ENCODE assay signal across 14 cellular contexts in genomic region chrX:133650262-133650661, GRCh38.
DNase-seq lines count a peak whose midpoint lies in the region; ATAC-seq, FAIRE-seq and TF ChIP-seq lines count a peak whose summit lies in the region.
"Had no signal": no experiment of that assay in that cellular context is flagged by ENCODE, and none has a peak within 500 bp of the region (broad histone marks: within the 10 kb centered on the region; RNA-seq: fewer than 3 reads in every experiment).

No MANE protein-coding gene starts in this region.

- H3K23me2 ChIP-seq in H9 (ENCODE audit: insufficient read length, low read depth, low read length, poor library complexity, severe bottlenecking) = no peaks in the 10 kb centered on the region
- H3K23me2 ChIP-seq in H1 (ENCODE audit: low read depth, low read length) = no peaks in the 10 kb centered on the region

- H2AFZ ChIP-seq in H9 (ENCODE audit: low read length) (no peak overlapping the region), H1 (ENCODE audit: low read length) (no peak overlapping the region), neural progenitor cell (replicated peaks) (no peak overlapping the region), mesenchymal stem cell (ENCODE audit: low read depth, low read length) (no peak overlapping the region)

- no peak overlapping the region for H3K4ac ChIP-seq in H9 (ENCODE audit: low read depth, low read length)
- H3K4ac ChIP-seq in H1 (replicated peaks; ENCODE audit: insufficient read length, low read depth, low read length) = no peak overlapping the region
- no peak overlapping the region for H3K4ac ChIP-seq in mesenchymal stem cell (ENCODE audit: low read depth in 1 of 2, low read length in 2 of 2)

- H4K5ac ChIP-seq in H9 (ENCODE audit: insufficient read length, low read depth, low read length) = no peak overlapping the region
- no peak overlapping the region for H4K5ac ChIP-seq in H1 (ENCODE audit: insufficient read length, low read depth, low read length)

- H3K36me3 ChIP-seq in HUES64 (ENCODE audit: insufficient read depth, low read length) (no peaks in the 10 kb centered on the region), H1 (ENCODE audit: control insufficient read depth in 2 of 4, insufficient read depth in 4 of 4, low read length in 3 of 4) (no peaks in the 10 kb centered on the region), neural progenitor cell (no peaks in the 10 kb centered on the region), mesenchymal stem cell (ENCODE audit: control insufficient read depth in 1 of 2, insufficient read depth in 2 of 2, low read depth in 1 of 2, low read length in 2 of 2) (no peaks in the 10 kb centered on the region)
- H3K36me3 ChIP-seq: BLaER1 treated with 17β-estradiol and CSF1 and Interleukin-3, amounts not matched to agents 10 nM and 100 nM had no signal

- peaks cover 11% of the 10 kb centered on the region for H3F3A ChIP-seq in neural progenitor cell (ENCODE audit: low read depth)

- H2AK5ac ChIP-seq in H9 (ENCODE audit: insufficient read length, low read length) (no peak overlapping the region), H1 (ENCODE audit: low read depth, low read length) (no peak overlapping the region), mesenchymal stem cell (ENCODE audit: low read length, severe bottlenecking) (no peak overlapping the region)

- CTCF ChIA-PET in H1 (lab: Charles Lee; ENCODE audit: partially characterized antibody) = interaction anchor here (1.2 to 1.6 kb wide), 2 partner anchors 20 to 645 kb away, joined by 3 to 6 read pairs; no protein-coding TSS in a partner anchor

- no peaks in the 10 kb centered on the region for H3K79me1 ChIP-seq in H9 (ENCODE audit: insufficient read depth, low read depth, low read length, poor library complexity, severe bottlenecking)
- no peaks in the 10 kb centered on the region for H3K79me1 ChIP-seq in H1 (ENCODE audit: low read depth, low read length)
- H3K79me1 ChIP-seq in mesenchymal stem cell (replicated peaks; ENCODE audit: low read length, poor library complexity, severe bottlenecking) = no peaks in the 10 kb centered on the region

- POLR2A ChIA-PET in H1 (lab: Charles Lee; ENCODE audit: partially characterized antibody) = no interaction called here

- H2BK12ac ChIP-seq in H9 (ENCODE audit: insufficient read length, low read depth, low read length) = no peak overlapping the region
- no peak overlapping the region for H2BK12ac ChIP-seq in H1 (ENCODE audit: low read depth, low read length)
- no peak overlapping the region for H2BK12ac ChIP-seq in mesenchymal stem cell (ENCODE audit: low read length in 2 of 2)

- FAIRE-seq in H1 (lab: Jason Lieb, UNC) = no peak

- H4K91ac ChIP-seq in H9 (ENCODE audit: insufficient read length, low read depth, low read length) (no peak overlapping the region), H1 (replicated peaks; ENCODE audit: insufficient read length, low read length) (no peak overlapping the region), mesenchymal stem cell (ENCODE audit: low read length) (no peak overlapping the region)

- H3K4me1 Mint-ChIP-seq in H9 (peaks cover 64 to 70% of the 10 kb centered on the region in 2 experiments), neural progenitor cell (peaks cover 58% of the 10 kb centered on the region)
- H3K4me1 Mint-ChIP-seq: CD4-positive, CD25-positive, alpha-beta regulatory T cell; IgD-negative memory B cell had no signal

- WGBS in H9 (ENCODE audit: extremely low coverage, insufficient read length, low lambda C conversion rate) = no CpG with 5 or more reads among the region's 2 CpGs
- no CpG with 5 or more reads among the region's 2 CpGs for WGBS in HUES64
- 66% methylated on average over 2 of the region's 2 CpGs; no CpG with 5 or more reads in 1 of the 2 experiments for WGBS in H1 (ENCODE audit: extremely low coverage in 1 of 2, insufficient coverage in 1 of 2, insufficient read length in 1 of 2, insufficient replicate concordance in 2 of 2, low coverage in 1 of 2, low lambda C conversion rate in 2 of 2, missing lambda C conversion rate in 1 of 2), 2 experiments
- WGBS in mesenchymal stem cell = no CpG with 5 or more reads among the region's 2 CpGs

- no peak overlapping the region for H3K4me2 ChIP-seq in H9 (ENCODE audit: insufficient read depth, insufficient read length, low read length)
- H3K4me2 ChIP-seq in H1 (ENCODE audit: insufficient read depth in 1 of 2, low read depth in 2 of 2, low read length in 2 of 2) = no peak overlapping the region
- H3K4me2 ChIP-seq in neural progenitor cell = peak overlapping the region; percentile 8
- H3K4me2 ChIP-seq in mesenchymal stem cell (ENCODE audit: low read length, poor library complexity, severe bottlenecking) = no peak overlapping the region
- H3K4me2 ChIP-seq: BLaER1 treated with 17β-estradiol and CSF1 and Interleukin-3, amounts not matched to agents 10 nM and 100 nM had no signal

- no peak for TF ChIP-seq RAD21 in H1 (IDR thresholded peaks at IDR 0.05 in 1 of 2, conservative IDR thresholded peaks at IDR 0.05 in 1 of 2; ENCODE audit: low read depth in 2 of 2, low read length in 2 of 2)

- H3K27ac ChIP-seq in H9 (ENCODE audit: insufficient read length, low read depth, low read length) (peak overlapping the region; percentile 11), HUES64 (ENCODE audit: low read depth, low read length) (peak overlapping the region; percentile 79; the same call in 1 of the 2 replicates), H1 (ENCODE audit: low read depth, low read length) (no peak overlapping the region), neural progenitor cell (no peak overlapping the region), mesenchymal stem cell (ENCODE audit: low read length, poor library complexity, severe bottlenecking) (no peak overlapping the region)
- H3K27ac ChIP-seq: BLaER1 treated with 17β-estradiol and CSF1 and Interleukin-3, amounts not matched to agents 10 nM and 100 nM; HL-60 had no signal

- H2BK20ac ChIP-seq in H9 (ENCODE audit: low read depth, low read length, poor library complexity, severe bottlenecking) = no peak overlapping the region
- 0 out of 2 replicates have a peak overlapping the region, but pooled peaks have one; percentile 48 for H2BK20ac ChIP-seq in H1 (ENCODE audit: low read length)

- H3K36me3 Mint-ChIP-seq in H9 (ENCODE audit: insufficient read depth in 1 of 3, low read depth in 3 of 3) (peaks cover 0 to 4% (median 0%) of the 10 kb centered on the region in 3 experiments; a peak in 1 of 7 replicates), neural progenitor cell (peaks cover 2% of the 10 kb centered on the region)
- H3K36me3 Mint-ChIP-seq: CD4-positive, CD25-positive, alpha-beta regulatory T cell; IgD-negative memory B cell had no signal

- H2BK5ac ChIP-seq in H9 (ENCODE audit: insufficient read length, low read length) (no peak overlapping the region), H1 (ENCODE audit: low read depth, low read length) (no peak overlapping the region; the same call in 1 of the 2 replicates), mesenchymal stem cell (ENCODE audit: low read depth, low read length, poor library complexity, severe bottlenecking) (no peak overlapping the region)

- H4K20me1 ChIP-seq in H9 (ENCODE audit: control insufficient read depth, insufficient read depth, insufficient read length) = no peaks in the 10 kb centered on the region
- H4K20me1 ChIP-seq in H1 (replicated peaks in 1 of 2; ENCODE audit: control insufficient read depth in 1 of 2, insufficient read depth in 2 of 2, low read length in 2 of 2) = no peaks in the 10 kb centered on the region
- peaks cover 45% of the 10 kb centered on the region for H4K20me1 ChIP-seq in neural progenitor cell (ENCODE audit: low read depth)
- H4K20me1 ChIP-seq: BLaER1 treated with 17β-estradiol and CSF1 and Interleukin-3, amounts not matched to agents 10 nM and 100 nM had no signal

- DNase-seq in H9 (no peak), H1 (ENCODE audit: low read depth in 1 of 2, low spot score in 2 of 2) (no peak), neural progenitor cell (ENCODE audit: low spot score) (no peak), middle frontal gyrus (ENCODE audit: extremely low spot score, low spot score) (no peak), mesenchymal stem cell (no peak)
- DNase-seq: ACHN; CD4-positive, CD25-positive, alpha-beta regulatory T cell had no signal

- H3K14ac ChIP-seq in H9 (ENCODE audit: insufficient read depth, low read length) (no peak overlapping the region), H1 (ENCODE audit: insufficient read length) (no peak overlapping the region), mesenchymal stem cell (ENCODE audit: low read length in 2 of 2) (no peak overlapping the region)

- H3K9ac ChIP-seq in H9 (ENCODE audit: extremely low read depth, insufficient read length, low read length) = no peak overlapping the region
- no peak overlapping the region for H3K9ac ChIP-seq in HUES64 (ENCODE audit: low read depth, low read length)
- H3K9ac ChIP-seq in H1 (replicated peaks in 1 of 4; ENCODE audit: extremely low read depth in 1 of 4, low read depth in 3 of 4, low read length in 3 of 4) = no peak overlapping the region
- H3K9ac ChIP-seq in neural progenitor cell = no peak overlapping the region
- no peak overlapping the region for H3K9ac ChIP-seq in mesenchymal stem cell (ENCODE audit: low read length)
- H3K9ac ChIP-seq: BLaER1 treated with 17β-estradiol and CSF1 and Interleukin-3, amounts not matched to agents 10 nM and 100 nM had no signal

- H4K8ac ChIP-seq in H9 (replicated peaks; ENCODE audit: insufficient read length, low read depth, low read length) (no peak overlapping the region), H1 (ENCODE audit: extremely low read depth, insufficient read depth, low read length) (no peak overlapping the region), mesenchymal stem cell (ENCODE audit: low read length) (no peak overlapping the region)

- H3K4me3 ChIP-seq in HUES64 (ENCODE audit: low read length) (no peak overlapping the region), H1 (ENCODE audit: extremely low read depth in 1 of 4, insufficient read depth in 2 of 4, low read depth in 3 of 4, low read length in 4 of 4) (no peak overlapping the region; a peak in 2 of 8 replicates), neural progenitor cell (no peak overlapping the region), mesenchymal stem cell (ENCODE audit: insufficient read depth in 1 of 2, low read depth in 1 of 2, low read length in 2 of 2) (no peak overlapping the region)
- H3K4me3 ChIP-seq: BLaER1 treated with 17β-estradiol and CSF1 and Interleukin-3, amounts not matched to agents 10 nM and 100 nM had no signal

- H3K4me1 ChIP-seq in H9 (ENCODE audit: insufficient read depth, low read length) (peaks cover 14% of the 10 kb centered on the region; the same call in 1 of the 2 replicates), HUES64 (ENCODE audit: insufficient read depth, low read length) (peaks cover 18% of the 10 kb centered on the region), H1 (replicated peaks in 1 of 4; ENCODE audit: control insufficient read depth in 3 of 4, insufficient read depth in 4 of 4, low read length in 3 of 4) (peaks cover 0 to 17% (median 4%) of the 10 kb centered on the region in 4 experiments; a peak in 5 of 7 replicates), neural progenitor cell (peaks cover 3% of the 10 kb centered on the region), mesenchymal stem cell (ENCODE audit: control insufficient read depth, insufficient read depth, low read depth, low read length) (peaks cover under 1% of the 10 kb centered on the region)

- H3K18ac ChIP-seq in H9 (ENCODE audit: insufficient read length, low read depth, low read length) (no peak overlapping the region), H1 (ENCODE audit: extremely low read depth, low read length) (peak overlapping the region; percentile 32; the same call in 1 of the 2 replicates), mesenchymal stem cell (ENCODE audit: low read depth in 1 of 2, low read length in 2 of 2) (no peak overlapping the region)

- H3K27me3 Mint-ChIP-seq in H9 (ENCODE audit: low read depth) (no peaks in the 10 kb centered on the region), neural progenitor cell (ENCODE audit: insufficient read depth, low read depth) (peaks cover 6% of the 10 kb centered on the region)
- H3K27me3 Mint-ChIP-seq: CD4-positive, CD25-positive, alpha-beta regulatory T cell had no signal

- H3K9me3 Mint-ChIP-seq in H9 (no peaks in the 10 kb centered on the region), neural progenitor cell (no peaks in the 10 kb centered on the region)
- H3K9me3 Mint-ChIP-seq: CD4-positive, CD25-positive, alpha-beta regulatory T cell; IgD-negative memory B cell had no signal

- H2BK15ac ChIP-seq in H9 (ENCODE audit: low read depth, low read length) (no peak overlapping the region), H1 (ENCODE audit: low read length) (no peak overlapping the region), mesenchymal stem cell (ENCODE audit: low read depth, poor library complexity, severe bottlenecking) (no peak overlapping the region)

- H3K79me2 ChIP-seq in H9 (ENCODE audit: insufficient read depth, low read length) (no peaks in the 10 kb centered on the region), H1 (ENCODE audit: control insufficient read depth in 1 of 2, insufficient read depth in 2 of 2, low read length in 2 of 2) (no peaks in the 10 kb centered on the region), neural progenitor cell (ENCODE audit: low read depth) (no peaks in the 10 kb centered on the region)

- H3K4me3 Mint-ChIP-seq in H9 = no peak overlapping the region
- no peak overlapping the region for H3K4me3 Mint-ChIP-seq in neural progenitor cell
- H3K4me3 Mint-ChIP-seq: CD4-positive, CD25-positive, alpha-beta regulatory T cell; IgD-negative memory B cell had no signal

- TF ChIP-seq CTCF in H9 (conservative IDR thresholded peaks at IDR 0.05) (no peak), H1 (IDR thresholded peaks at IDR 0.05; ENCODE audit: control extremely low read depth in 1 of 3, insufficient read depth in 1 of 3, low read depth in 1 of 3, low read length in 3 of 3) (no peak), neural progenitor cell (IDR thresholded peaks at IDR 0.05) (no peak)

- TF ChIP-seq POLR2A in H1 (IDR thresholded peaks at IDR 0.05; ENCODE audit: control extremely low read depth in 1 of 2, low read depth in 2 of 2, low read length in 2 of 2) = no peak

- H3T11ph ChIP-seq in H9 (ENCODE audit: low read length) = no peak overlapping the region

- H2BK120ac ChIP-seq in H9 (ENCODE audit: low read depth, low read length, poor library complexity, severe bottlenecking) (no peak overlapping the region), H1 (replicated peaks; ENCODE audit: low read depth, low read length) (no peak overlapping the region), mesenchymal stem cell (ENCODE audit: low read depth, low read length) (no peak overlapping the region)

- H3K9me3 ChIP-seq in H9 (ENCODE audit: control insufficient read depth, low read depth, low read length) = no peaks in the 10 kb centered on the region
- H3K9me3 ChIP-seq in HUES64 (ENCODE audit: insufficient read depth, low read depth, low read length) = no peaks in the 10 kb centered on the region
- H3K9me3 ChIP-seq in H1 (ENCODE audit: insufficient read depth in 2 of 2, low read depth in 1 of 2, low read length in 1 of 2) = no peaks in the 10 kb centered on the region
- no peaks in the 10 kb centered on the region for H3K9me3 ChIP-seq in neural progenitor cell (ENCODE audit: low read depth)
- no peaks in the 10 kb centered on the region for H3K9me3 ChIP-seq in mesenchymal stem cell (ENCODE audit: control insufficient read depth, low read length)
- H3K9me3 ChIP-seq: BLaER1 treated with 17β-estradiol and CSF1 and Interleukin-3, amounts not matched to agents 10 nM and 100 nM had no signal

- H3K27me3 ChIP-seq in H9 (ENCODE audit: insufficient read depth, low read length) (no peaks in the 10 kb centered on the region), HUES64 (ENCODE audit: insufficient read depth, low read length) (no peaks in the 10 kb centered on the region), H1 (replicated peaks in 1 of 4; ENCODE audit: control insufficient read depth in 3 of 4, extremely low read depth in 1 of 4, insufficient read depth in 3 of 4, low read length in 3 of 4) (no peaks in the 10 kb centered on the region), neural progenitor cell (no peaks in the 10 kb centered on the region), mesenchymal stem cell (ENCODE audit: control insufficient read depth in 1 of 2, insufficient read depth in 1 of 2, low read length in 2 of 2) (no peaks in the 10 kb centered on the region)

- H3K27ac Mint-ChIP-seq in H9 (peak overlapping the region; percentile 24 to 90 (median 86); a peak in 5 of 7 replicates), neural progenitor cell (peak overlapping the region; percentile 96)
- H3K27ac Mint-ChIP-seq: CD4-positive, CD25-positive, alpha-beta regulatory T cell; IgD-negative memory B cell had no signal

- no peak for ATAC-seq in GM21515 (IDR thresholded peaks at IDR 0.05; ENCODE audit: unreplicated experiment)
- ATAC-seq in GM19328 (IDR thresholded peaks at IDR 0.05; ENCODE audit: unreplicated experiment) = no peak
- ATAC-seq: HCT116 had no signal

- TF ChIP-seq EP300 in H1 (IDR thresholded peaks at IDR 0.05; ENCODE audit: borderline replicate concordance in 1 of 2, low read depth in 2 of 2, low read length in 2 of 2) = no peak

- H3K23ac ChIP-seq in H9 (ENCODE audit: insufficient read length, low read depth, low read length) (no peak overlapping the region), H1 (ENCODE audit: insufficient read length) (no peak overlapping the region), mesenchymal stem cell (ENCODE audit: low read length in 2 of 2) (no peak overlapping the region)

- no peak overlapping the region for H3K56ac ChIP-seq in H9 (ENCODE audit: insufficient read length, low read depth, low read length)
- H3K56ac ChIP-seq in H1 (replicated peaks; ENCODE audit: insufficient read length, low read depth, low read length) = no peak overlapping the region

Comparison
In these comparisons a context has a peak if more than half of its experiments do, and no peak if none do; other contexts are left out.
1. H3K27ac ChIP-seq: peak in H9 (single experiment) and HUES64 (single experiment); none in H1 (single experiment), neural progenitor cell (single experiment) and mesenchymal stem cell (single experiment).